8 cellular contexts compared by ENCODE assay signal in the genomic region with DNA sequence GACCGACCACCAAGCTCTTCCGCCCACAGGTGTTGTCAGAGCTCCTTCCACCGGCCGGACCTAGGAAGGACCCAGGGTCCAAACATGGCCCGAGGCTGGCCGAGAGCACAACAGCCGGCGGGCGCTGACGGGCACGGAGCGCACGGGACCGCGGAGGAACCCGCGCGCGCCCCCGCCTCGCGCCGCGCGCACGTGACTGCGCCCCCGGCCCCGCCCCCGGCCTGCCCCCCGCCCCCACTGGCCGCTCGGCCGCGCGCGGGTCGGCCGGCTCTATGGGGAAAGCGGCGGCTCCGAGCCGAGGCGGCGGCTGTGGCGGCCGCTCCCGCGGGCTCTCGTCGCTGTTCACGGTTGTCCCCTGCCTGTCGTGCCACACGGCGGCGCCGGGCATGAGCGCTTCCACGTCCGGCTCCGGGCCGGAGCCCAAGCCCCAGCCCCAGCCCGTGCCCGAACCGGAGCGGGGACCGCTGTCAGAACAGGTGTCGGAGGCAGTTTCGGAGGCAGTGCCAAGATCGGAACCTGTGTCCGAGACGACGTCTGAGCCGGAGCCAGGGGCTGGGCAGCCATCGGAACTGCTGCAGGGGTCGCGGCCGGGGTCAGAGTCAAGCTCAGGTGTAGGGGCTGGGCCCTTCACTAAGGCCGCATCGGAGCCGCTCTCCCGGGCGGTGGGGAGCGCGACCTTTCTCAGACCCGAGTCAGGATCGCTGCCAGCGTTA. TPM values are rescaled to one million over a fixed set of nuclear protein-coding genes. Genes with fewer than 3 reads are reported as not detected.
DNase-seq lines count a peak whose midpoint lies in the region; ATAC-seq and TF ChIP-seq lines count a peak whose summit lies in the region.

A gene with protein sequence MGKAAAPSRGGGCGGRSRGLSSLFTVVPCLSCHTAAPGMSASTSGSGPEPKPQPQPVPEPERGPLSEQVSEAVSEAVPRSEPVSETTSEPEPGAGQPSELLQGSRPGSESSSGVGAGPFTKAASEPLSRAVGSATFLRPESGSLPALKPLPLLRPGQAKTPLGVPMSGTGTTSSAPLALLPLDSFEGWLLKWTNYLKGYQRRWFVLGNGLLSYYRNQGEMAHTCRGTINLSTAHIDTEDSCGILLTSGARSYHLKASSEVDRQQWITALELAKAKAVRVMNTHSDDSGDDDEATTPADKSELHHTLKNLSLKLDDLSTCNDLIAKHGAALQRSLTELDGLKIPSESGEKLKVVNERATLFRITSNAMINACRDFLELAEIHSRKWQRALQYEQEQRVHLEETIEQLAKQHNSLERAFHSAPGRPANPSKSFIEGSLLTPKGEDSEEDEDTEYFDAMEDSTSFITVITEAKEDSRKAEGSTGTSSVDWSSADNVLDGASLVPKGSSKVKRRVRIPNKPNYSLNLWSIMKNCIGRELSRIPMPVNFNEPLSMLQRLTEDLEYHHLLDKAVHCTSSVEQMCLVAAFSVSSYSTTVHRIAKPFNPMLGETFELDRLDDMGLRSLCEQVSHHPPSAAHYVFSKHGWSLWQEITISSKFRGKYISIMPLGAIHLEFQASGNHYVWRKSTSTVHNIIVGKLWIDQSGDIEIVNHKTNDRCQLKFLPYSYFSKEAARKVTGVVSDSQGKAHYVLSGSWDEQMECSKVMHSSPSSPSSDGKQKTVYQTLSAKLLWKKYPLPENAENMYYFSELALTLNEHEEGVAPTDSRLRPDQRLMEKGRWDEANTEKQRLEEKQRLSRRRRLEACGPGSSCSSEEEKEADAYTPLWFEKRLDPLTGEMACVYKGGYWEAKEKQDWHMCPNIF (plus strand): TSS at position 237 of the 713 bp plus-strand sequence. CDS start 36 bp downstream, at position 273.

- H3K4me2 ChIP-seq in DOHH2 (ENCODE audit: low read length): peak within 1 kb of the TSS; percentile 29; the same call in 1 of the 2 replicates

- H3F3A ChIP-seq in DOHH2 (ENCODE audit: control insufficient read depth, insufficient read depth): no peaks in the 10 kb centered on the region

- no peaks in the 10 kb centered on the region for H3K9me2 ChIP-seq in DOHH2 (replicated peaks; ENCODE audit: control insufficient read depth, low read length)

- TF ChIP-seq CTCF in DOHH2 (IDR thresholded peaks at IDR 0.05; ENCODE audit: low read depth, low read length, poor library complexity, severe bottlenecking) (no peak), endodermal cell (conservative IDR thresholded peaks at IDR 0.05) (peak; percentile 46), mesothelial cell of epicardium (IDR thresholded peaks at IDR 0.05; ENCODE audit: unreplicated experiment) (no peak)

- peaks cover 16% of the 10 kb centered on the region for H3K4me1 Mint-ChIP-seq in activated CD8-positive, alpha-beta memory T cell treated with anti-CD3 and anti-CD28 coated beads, Interleukin-2, amount 10 ng/mL, durations not matched to agents 7 days and 5 days
- H3K4me1 Mint-ChIP-seq in endodermal cell (peaks cover 8% of the 10 kb centered on the region), mesothelial cell of epicardium (peaks cover 21% of the 10 kb centered on the region)

- H3K27ac ChIP-seq in DOHH2 (ENCODE audit: low read depth, low read length) (no peak within 1 kb of the TSS), endodermal cell (ENCODE audit: low read depth, low read length) (no peak within 1 kb of the TSS), stomach smooth muscle (ENCODE audit: low read length) (no peak within 1 kb of the TSS)

- peak within 1 kb of the TSS; percentile 33; the same call in 1 of the 2 replicates for H3K4me3 ChIP-seq in DOHH2 (ENCODE audit: low read length)
- H3K4me3 ChIP-seq in endodermal cell (ENCODE audit: low read length): peak within 1 kb of the TSS; percentile 81
- H3K4me3 ChIP-seq in stomach smooth muscle (ENCODE audit: low read length in 2 of 2): peak within 1 kb of the TSS; percentile 70 to 78

- no peaks in the 10 kb centered on the region for H4K20me1 ChIP-seq in DOHH2 (ENCODE audit: control insufficient read depth, insufficient read depth, low read depth, low read length)

- peak within 1 kb of the TSS; percentile 77 for H3K4me3 Mint-ChIP-seq in activated CD8-positive, alpha-beta memory T cell treated with anti-CD3 and anti-CD28 coated beads, Interleukin-2, amount 10 ng/mL, durations not matched to agents 7 days and 5 days
- peak within 1 kb of the TSS; percentile 59 for H3K4me3 Mint-ChIP-seq in endodermal cell
- peak within 1 kb of the TSS; percentile 89 for H3K4me3 Mint-ChIP-seq in mesothelial cell of epicardium

- WGBS in endodermal cell (ENCODE audit: insufficient coverage in 1 of 2, insufficient read length in 1 of 2), 2 experiments: 1 to 2% methylated on average over 31 to 88 of the region's 88 CpGs

- no peaks in the 10 kb centered on the region for H3K36me3 Mint-ChIP-seq in activated CD8-positive, alpha-beta memory T cell treated with anti-CD3 and anti-CD28 coated beads, Interleukin-2, amount 10 ng/mL, durations not matched to agents 7 days and 5 days
- H3K36me3 Mint-ChIP-seq in endodermal cell (ENCODE audit: low read depth) (no peaks in the 10 kb centered on the region), mesothelial cell of epicardium (no peaks in the 10 kb centered on the region)

- peaks cover 10% of the 10 kb centered on the region for H3K27me3 Mint-ChIP-seq in activated CD8-positive, alpha-beta memory T cell treated with anti-CD3 and anti-CD28 coated beads, Interleukin-2, amount 10 ng/mL, durations not matched to agents 7 days and 5 days
- H3K27me3 Mint-ChIP-seq in endodermal cell (ENCODE audit: insufficient read depth) (peaks cover 32% of the 10 kb centered on the region), mesothelial cell of epicardium (ENCODE audit: low read depth) (peaks cover 8% of the 10 kb centered on the region)

- DNase-seq in LHCN-M2 (ENCODE audit: low read depth) (no peak), endodermal cell (peak; percentile 80), mesothelial cell of epicardium (ENCODE audit: low spot score in 2 of 2, unreplicated experiment in 2 of 2) (peak; percentile 32 to 55), GOT3 (lab: John Stamatoyannopoulos, UW) (no peak), NCI-H226 (no peak)
- peak; percentile 48 for DNase-seq in activated CD8-positive, alpha-beta memory T cell treated with anti-CD3 and anti-CD28 coated beads, Interleukin-2, amount 10 ng/mL, durations not matched to agents 7 days and 5 days

- ATAC-seq in activated CD8-positive, alpha-beta memory T cell treated with anti-CD3 and anti-CD28 coated beads, Interleukin-2, amount 10 ng/mL, durations not matched to agents 7 days and 5 days: peak; percentile 54

- CTCF ChIA-PET in activated CD8-positive, alpha-beta memory T cell treated with anti-CD3 and anti-CD28 coated beads, Interleukin-2, amount 10 ng/mL, durations not matched to agents 7 days and 5 days (lab: Charles Lee): interaction anchor here (0.9 to 3.9 kb wide), 6 partner anchors 11 to 60 kb away, joined by 3 to 20 read pairs (median 6); a partner anchor contains a TSS

- H3K4me1 ChIP-seq in DOHH2 (ENCODE audit: control insufficient read depth, low read length) (no peaks in the 10 kb centered on the region), endodermal cell (ENCODE audit: control insufficient read depth, insufficient read depth, low read length) (peaks cover 4% of the 10 kb centered on the region), stomach smooth muscle (ENCODE audit: control insufficient read depth, insufficient read depth, low read length) (peaks cover 15% of the 10 kb centered on the region)

- H3K9ac ChIP-seq in endodermal cell (ENCODE audit: extremely low read depth, low read length, poor library complexity, severe bottlenecking) (peak within 1 kb of the TSS; percentile 60), stomach smooth muscle (ENCODE audit: low read length in 2 of 2) (peak within 1 kb of the TSS; percentile 60)

- H3K27me3 ChIP-seq in DOHH2 (ENCODE audit: control insufficient read depth, low read length): peaks cover 27% of the 10 kb centered on the region
- peaks cover 31% of the 10 kb centered on the region for H3K27me3 ChIP-seq in endodermal cell (ENCODE audit: control insufficient read depth, insufficient read depth, low read length, poor library complexity, severe bottlenecking)
- H3K27me3 ChIP-seq in stomach smooth muscle (ENCODE audit: control insufficient read depth in 1 of 2, insufficient read depth in 2 of 2, low read length in 2 of 2): no peaks in the 10 kb centered on the region

- H3K9me3 ChIP-seq in DOHH2 (ENCODE audit: control insufficient read depth, insufficient read depth, low read length) (no peaks in the 10 kb centered on the region), endodermal cell (ENCODE audit: control insufficient read depth, low read length) (no peaks in the 10 kb centered on the region), stomach smooth muscle (ENCODE audit: control insufficient read depth in 2 of 2, low read length in 2 of 2) (no peaks in the 10 kb centered on the region)

- H3K36me3 ChIP-seq in DOHH2 (ENCODE audit: control insufficient read depth, low read length): no peaks in the 10 kb centered on the region
- no peaks in the 10 kb centered on the region for H3K36me3 ChIP-seq in endodermal cell (ENCODE audit: control insufficient read depth, insufficient read depth, low read length)
- no peaks in the 10 kb centered on the region for H3K36me3 ChIP-seq in stomach smooth muscle (ENCODE audit: control insufficient read depth in 2 of 2, insufficient read depth in 2 of 2, low read length in 2 of 2)

- H3K9me3 Mint-ChIP-seq in activated CD8-positive, alpha-beta memory T cell treated with anti-CD3 and anti-CD28 coated beads, Interleukin-2, amount 10 ng/mL, durations not matched to agents 7 days and 5 days (ENCODE audit: low read depth): no peaks in the 10 kb centered on the region
- H3K9me3 Mint-ChIP-seq in endodermal cell (no peaks in the 10 kb centered on the region), mesothelial cell of epicardium (no peaks in the 10 kb centered on the region)

- no peaks in the 10 kb centered on the region for H3K79me2 ChIP-seq in DOHH2 (ENCODE audit: control insufficient read depth, low read length)

- H3K27ac Mint-ChIP-seq in activated CD8-positive, alpha-beta memory T cell treated with anti-CD3 and anti-CD28 coated beads, Interleukin-2, amount 10 ng/mL, durations not matched to agents 7 days and 5 days: peak within 1 kb of the TSS; percentile 79
- H3K27ac Mint-ChIP-seq in endodermal cell: peak within 1 kb of the TSS; percentile 73
- H3K27ac Mint-ChIP-seq in mesothelial cell of epicardium: peak within 1 kb of the TSS; percentile 98

RNA-seq across cellular contexts. Expression of the gene that starts here (rescaled TPM):
- total RNA-seq in LHCN-M2 (2014; rRNA removed) (18.7 and 24.4 TPM in 2 replicates), endodermal cell (10 to 100 TPM in 1 of 2 donors, 1 to 10 TPM in 1; 6.8 to 11.1 TPM), mesothelial cell of epicardium (13.0 to 15.8 TPM (median 15.8 TPM) in 3 replicates)
- polyA plus RNA-seq in LHCN-M2 (2012): 13.6 TPM
- total RNA-seq in activated CD8-positive, alpha-beta memory T cell treated with anti-CD3 and anti-CD28 coated beads, Interleukin-2, amount 10 ng/mL, durations not matched to agents 7 days and 5 days: 1 to 10 TPM; 1.7 to 4.3 TPM
- polyA plus RNA-seq in endodermal cell (2013, experiment 1 of 2): 4.7 TPM
- 4.3 TPM for polyA plus RNA-seq in endodermal cell (2013, experiment 2 of 2)

Comparison
In these comparisons a context has a peak if more than half of its experiments do, and no peak if none do; other contexts are left out.
1. DNase-seq: peak in activated CD8-positive, alpha-beta memory T cell treated with anti-CD3 and anti-CD28 coated beads, Interleukin-2, amount 10 ng/mL, durations not matched to agents 7 days and 5 days (single experiment), endodermal cell (single experiment) and mesothelial cell of epicardium (2 of 2); none in LHCN-M2 (single experiment), GOT3 (single experiment) and NCI-H226 (single experiment).
2. Peak in every context shown above with its lines, with median percentiles within 50 percentile points of each other: H3K4me3 ChIP-seq, H3K27ac Mint-ChIP-seq and H3K4me3 Mint-ChIP-seq.